26 cellular contexts compared by ENCODE assay signal in genomic region chr1:245549981-245550701, GRCh38.
DNase-seq lines count a peak whose midpoint lies in the region; TF ChIP-seq lines count a peak whose summit lies in the region.
"Had no signal": no experiment of that assay in that cellular context is flagged by ENCODE, and none has a peak within 500 bp of the region (broad histone marks: within the 10 kb centered on the region; RNA-seq: fewer than 3 reads in every experiment).

No MANE protein-coding gene starts in this region.

- DNase-seq in AG20443 (ENCODE audit: low spot score) (peak; percentile 24), H7 (peak; percentile 55), dermis microvascular lymphatic vessel endothelial cell (ENCODE audit: low read depth in 2 of 2) (peak; percentile 43 to 50), mesothelial cell of epicardium (ENCODE audit: low spot score in 2 of 2, unreplicated experiment in 2 of 2) (no peak), DMS153 (lab: John Stamatoyannopoulos, UW) (no peak), nucleus accumbens (lab: John Stamatoyannopoulos, UW) (no peak), 8988T (no peak)
- DNase-seq in activated CD4-positive, CD25-positive, alpha-beta regulatory T cell treated with anti-CD3 and anti-CD28 coated beads, Interleukin-2, amount 50 U/mL, for 72 hours = no peak
- DNase-seq: ACHN; activated CD4-positive, alpha-beta T cell treated with anti-CD3 and anti-CD28 coated beads, Interleukin-2, amount 50 U/mL, for 1 hour; activated naive CD4-positive, alpha-beta T cell treated with anti-CD3 and anti-CD28 coated beads, Interleukin-2, amount 50 U/mL, for 16 hours; amygdala; Caco-2; HFFc6; left ventricle myocardium superior; natural killer cell; NCI-H1048; NCI-H1694; NCI-H526; NK-92 treated with Interleukin-12 subunit alpha and Interleukin-12 subunit beta, amount 100 ng/mL, for 24 hours; SIG-M5; stimulated activated CD4-positive, alpha-beta T cell treated with anti-CD3 and anti-CD28 coated beads, Interleukin-12 subunit alpha, Interleukin-12 subunit beta, amount 100 ng/mL, for 4 hours; stimulated activated CD4-positive, alpha-beta T cell treated with anti-CD3 and anti-CD28 coated beads, Interleukin-4, amount 100 ng/mL, for 1 hour had no signal

- H3K36me3 ChIP-seq in H7 (replicated peaks; ENCODE audit: control insufficient read depth, insufficient read depth, low read length) = no peaks in the 10 kb centered on the region; the same call in 1 of the 2 replicates
- H3K36me3 ChIP-seq: right atrium auricular region had no signal

- H3K4me3 Mint-ChIP-seq in mesothelial cell of epicardium = no peak overlapping the region
- H3K4me3 Mint-ChIP-seq: activated T-helper 1 cell treated with anti-CD3 and anti-CD28 coated beads, Interleukin-12 subunit alpha, Interleukin-12 subunit beta, Interleukin-2, Interleukin-4 antibody, amounts not matched to agents 30 ng/mL and 10 ng/mL and 1 ng/mL, durations not matched to agents 14 hours and 24 hours and 36 hours; dendritic cell treated with granulocyte-macrophage colony-stimulating factor and Interleukin-4, amounts not matched to agents 40 ng/mL and 50 ng/mL, for 4 days; HFFc6; natural killer cell had no signal

- no peaks in the 10 kb centered on the region for H3K27me3 Mint-ChIP-seq in mesothelial cell of epicardium (ENCODE audit: low read depth)

- TF ChIP-seq CTCF in mesothelial cell of epicardium (IDR thresholded peaks at IDR 0.05; ENCODE audit: unreplicated experiment) = no peak

- no peaks in the 10 kb centered on the region for H3K27me3 ChIP-seq in H7 (ENCODE audit: control insufficient read depth, insufficient read depth, low read length)
- H3K27me3 ChIP-seq: right atrium auricular region had no signal

- no peak overlapping the region for H3K4me3 ChIP-seq in H7 (ENCODE audit: insufficient read depth, low read depth, low read length)
- H3K4me3 ChIP-seq: right atrium auricular region had no signal

- peaks cover 2% of the 10 kb centered on the region for H3K36me3 Mint-ChIP-seq in mesothelial cell of epicardium
- H3K36me3 Mint-ChIP-seq: natural killer cell had no signal

- peaks cover 14% of the 10 kb centered on the region for H3K4me1 Mint-ChIP-seq in mesothelial cell of epicardium
- H3K4me1 Mint-ChIP-seq: natural killer cell had no signal

- peaks cover 3% of the 10 kb centered on the region for H3K9me3 Mint-ChIP-seq in mesothelial cell of epicardium
- H3K9me3 Mint-ChIP-seq: activated T-helper 1 cell treated with anti-CD3 and anti-CD28 coated beads, Interleukin-12 subunit alpha, Interleukin-12 subunit beta, Interleukin-2, Interleukin-4 antibody, amounts not matched to agents 30 ng/mL and 10 ng/mL and 1 ng/mL, durations not matched to agents 14 hours and 24 hours and 36 hours; dendritic cell treated with granulocyte-macrophage colony-stimulating factor and Interleukin-4, amounts not matched to agents 40 ng/mL and 50 ng/mL, for 4 days; HFFc6; natural killer cell had no signal

- peak overlapping the region; percentile 62 for H3K27ac Mint-ChIP-seq in mesothelial cell of epicardium
- H3K27ac Mint-ChIP-seq: activated T-helper 1 cell treated with anti-CD3 and anti-CD28 coated beads, Interleukin-12 subunit alpha, Interleukin-12 subunit beta, Interleukin-2, Interleukin-4 antibody, amounts not matched to agents 30 ng/mL and 10 ng/mL and 1 ng/mL, durations not matched to agents 14 hours and 24 hours and 36 hours; dendritic cell treated with granulocyte-macrophage colony-stimulating factor and Interleukin-4, amounts not matched to agents 40 ng/mL and 50 ng/mL, for 4 days; HFFc6; natural killer cell had no signal

Comparison
In these comparisons a context has a peak if more than half of its experiments do, and no peak if none do; other contexts are left out.
1. DNase-seq: peak in AG20443 (single experiment), H7 (single experiment) and dermis microvascular lymphatic vessel endothelial cell (2 of 2); none in mesothelial cell of epicardium (0 of 2), DMS153 (single experiment), nucleus accumbens (0 of 56), activated CD4-positive, CD25-positive, alpha-beta regulatory T cell treated with anti-CD3 and anti-CD28 coated beads, Interleukin-2, amount 50 U/mL, for 72 hours (single experiment) and 8988T (single experiment).